Comparison of ENCODE assay signal across 24 cellular contexts in genomic region chr7:158030071-158030470, GRCh38.
DNase-seq lines count a peak whose midpoint lies in the region; ATAC-seq, FAIRE-seq and TF ChIP-seq lines count a peak whose summit lies in the region.
"Had no signal": no experiment of that assay in that cellular context is flagged by ENCODE, and none has a peak within 500 bp of the region (broad histone marks: within the 10 kb centered on the region; RNA-seq: fewer than 3 reads in every experiment).

No MANE protein-coding gene starts in this region.

- H2BK20ac ChIP-seq in H1 (ENCODE audit: low read length) = no peak overlapping the region

- H2AK5ac ChIP-seq in H1 (ENCODE audit: low read depth, low read length) = no peak overlapping the region

- no peaks in the 10 kb centered on the region for H3K79me1 ChIP-seq in H1 (ENCODE audit: low read depth, low read length)

- peaks cover 17 to 19% of the 10 kb centered on the region in 2 experiments for H3K9me3 ChIP-seq in H1 (ENCODE audit: insufficient read depth in 2 of 2, low read depth in 1 of 2, low read length in 1 of 2)
- no peaks in the 10 kb centered on the region for H3K9me3 ChIP-seq in neural cell (ENCODE audit: low read length)
- H3K9me3 ChIP-seq in sigmoid colon = no peaks in the 10 kb centered on the region
- H3K9me3 ChIP-seq: Caco-2 had no signal

- TF ChIP-seq CTCF in H1 (IDR thresholded peaks at IDR 0.05; ENCODE audit: control extremely low read depth in 1 of 3, insufficient read depth in 1 of 3, low read depth in 1 of 3, low read length in 3 of 3) (no peak), neural cell (IDR thresholded peaks at IDR 0.05; ENCODE audit: poor library complexity, severe bottlenecking) (no peak), sigmoid colon (IDR thresholded peaks at IDR 0.05) (no peak)

- CTCF ChIA-PET in H1 (lab: Charles Lee; ENCODE audit: partially characterized antibody) = interaction anchor here (1.0 kb wide), 1 partner anchor 324 kb away, joined by 3 read pairs; no protein-coding TSS in a partner anchor

- H3K4me3 ChIP-seq in H1 (ENCODE audit: extremely low read depth in 1 of 4, insufficient read depth in 2 of 4, low read depth in 3 of 4, low read length in 4 of 4) = no peak overlapping the region
- H3K4me3 ChIP-seq in neural cell (ENCODE audit: low read length) = no peak overlapping the region
- no peak overlapping the region for H3K4me3 ChIP-seq in sigmoid colon
- H3K4me3 ChIP-seq: SK-N-MC had no signal

- WGBS in H1 (ENCODE audit: extremely low coverage in 1 of 2, insufficient coverage in 1 of 2, insufficient read length in 1 of 2, insufficient replicate concordance in 2 of 2, low coverage in 1 of 2, low lambda C conversion rate in 2 of 2, missing lambda C conversion rate in 1 of 2), 2 experiments = 84% methylated on average over 10 of the region's 10 CpGs; no CpG with 5 or more reads in 1 of the 2 experiments
- 83 to 87% methylated on average over 10 of the region's 10 CpGs for WGBS in sigmoid colon, 2 donors

- no peak overlapping the region for H3K23ac ChIP-seq in H1 (ENCODE audit: insufficient read length)

- no peaks in the 10 kb centered on the region for H3K27me3 ChIP-seq in H1 (replicated peaks in 1 of 4; ENCODE audit: control insufficient read depth in 3 of 4, extremely low read depth in 1 of 4, insufficient read depth in 3 of 4, low read length in 3 of 4)
- no peaks in the 10 kb centered on the region for H3K27me3 ChIP-seq in neural cell (ENCODE audit: insufficient read depth, low read depth, low read length)
- no peaks in the 10 kb centered on the region for H3K27me3 ChIP-seq in sigmoid colon

- H3K79me2 ChIP-seq in H1 (ENCODE audit: control insufficient read depth in 1 of 2, insufficient read depth in 2 of 2, low read length in 2 of 2) (no peaks in the 10 kb centered on the region), neural cell (replicated peaks; ENCODE audit: insufficient read depth, low read length) (no peaks in the 10 kb centered on the region)

- H3K27ac ChIP-seq in H1 (ENCODE audit: low read depth, low read length) (no peak overlapping the region), neural cell (ENCODE audit: low read length) (peak overlapping the region; percentile 15), sigmoid colon (no peak overlapping the region)
- H3K27ac ChIP-seq: 22Rv1, C4-2B, RWPE1, SK-N-MC had no signal

- H2BK15ac ChIP-seq in H1 (ENCODE audit: low read length) = no peak overlapping the region

- no peak overlapping the region for H2BK5ac ChIP-seq in H1 (ENCODE audit: low read depth, low read length)

- H3K23me2 ChIP-seq in H1 (ENCODE audit: low read depth, low read length) = no peaks in the 10 kb centered on the region

- peaks cover 0 to 2% of the 10 kb centered on the region in 2 experiments for H4K20me1 ChIP-seq in H1 (replicated peaks in 1 of 2; ENCODE audit: control insufficient read depth in 1 of 2, insufficient read depth in 2 of 2, low read length in 2 of 2)
- H4K20me1 ChIP-seq in neural cell (ENCODE audit: insufficient read depth) = no peaks in the 10 kb centered on the region

- H3K4me1 ChIP-seq in H1 (replicated peaks in 1 of 4; ENCODE audit: control insufficient read depth in 3 of 4, insufficient read depth in 4 of 4, low read length in 3 of 4) (no peaks in the 10 kb centered on the region; a peak in 1 of 7 replicates), sigmoid colon (no peaks in the 10 kb centered on the region)
- H3K4me1 ChIP-seq: Caco-2 had no signal

- no peak for TF ChIP-seq RAD21 in H1 (IDR thresholded peaks at IDR 0.05 in 1 of 2, conservative IDR thresholded peaks at IDR 0.05 in 1 of 2; ENCODE audit: low read depth in 2 of 2, low read length in 2 of 2)
- no peak for TF ChIP-seq RAD21 in neural cell (conservative IDR thresholded peaks at IDR 0.05)

- no peak for TF ChIP-seq POLR2A in H1 (IDR thresholded peaks at IDR 0.05; ENCODE audit: control extremely low read depth in 1 of 2, low read depth in 2 of 2, low read length in 2 of 2)
- TF ChIP-seq POLR2A in sigmoid colon (IDR thresholded peaks at IDR 0.05) = no peak

- H3K14ac ChIP-seq in H1 (ENCODE audit: insufficient read length) = no peak overlapping the region

- no peak overlapping the region for H3K4ac ChIP-seq in H1 (replicated peaks; ENCODE audit: insufficient read length, low read depth, low read length)

- H2AFZ ChIP-seq in H1 (ENCODE audit: low read length) (no peak overlapping the region), neural cell (ENCODE audit: low read depth, low read length) (no peak overlapping the region)

- no peaks in the 10 kb centered on the region for H3K9me2 ChIP-seq in neural cell (ENCODE audit: insufficient read depth, low read length)

- H2BK12ac ChIP-seq in H1 (ENCODE audit: low read depth, low read length) = no peak overlapping the region

- ATAC-seq in HG02623 (IDR thresholded peaks at IDR 0.05; ENCODE audit: unreplicated experiment) = no peak
- ATAC-seq: CD8-positive, alpha-beta T cell had no signal

- TF ChIP-seq EP300 in H1 (IDR thresholded peaks at IDR 0.05; ENCODE audit: borderline replicate concordance in 1 of 2, low read depth in 2 of 2, low read length in 2 of 2) = no peak
- TF ChIP-seq EP300 in neural cell (conservative IDR thresholded peaks at IDR 0.05; ENCODE audit: poor library complexity, severe bottlenecking) = no peak
- TF ChIP-seq EP300 in sigmoid colon (IDR thresholded peaks at IDR 0.05) = no peak

- no peak overlapping the region for H4K5ac ChIP-seq in H1 (ENCODE audit: insufficient read length, low read depth, low read length)

- POLR2A ChIA-PET in H1 (lab: Charles Lee; ENCODE audit: partially characterized antibody) = no interaction called here

- no peak overlapping the region for H2BK120ac ChIP-seq in H1 (replicated peaks; ENCODE audit: low read depth, low read length)

- FAIRE-seq in H1 (lab: Jason Lieb, UNC) = no peak
- FAIRE-seq: GM12891 had no signal

- peak; percentile 53 for DNase-seq in NCI-H748 (lab: John Stamatoyannopoulos, UW; ENCODE audit: unreplicated experiment)
- no peak for DNase-seq in NCI-H748 treated with DMSO at 0.1 percent for 48 hours (lab: John Stamatoyannopoulos, UW)
- DNase-seq in H1 (ENCODE audit: low read depth in 1 of 2, low spot score in 2 of 2) = no peak
- DNase-seq in sigmoid colon = peak; percentile 41
- no peak for DNase-seq in activated effector memory CD4-positive, alpha-beta T cell treated with anti-CD3 and anti-CD28 coated beads, Interleukin-2, amount 50 U/mL, for 16 hours
- DNase-seq in NCI-H1694 treated with DMSO at 0.1 percent for 48 hours (lab: John Stamatoyannopoulos, UW) = no peak
- DNase-seq: Caco-2; CD8-positive, alpha-beta T cell; DMS 273 treated with DMSO at 0.1 percent for 48 hours; DMS79 treated with DMSO at 0.1 percent for 48 hours; GF-D8; GOT3; HCEC 1CT; NCI-H1105 treated with DMSO at 0.1 percent for 48 hours; NCI-H146; NCI-H446 treated with DMSO at 0.1 percent for 48 hours; SHP77 treated with DMSO at 0.1 percent for 48 hours had no signal

- intact Hi-C loops in sigmoid colon (cut with DNase I) = no loop called here

- H3F3A ChIP-seq in neural cell (ENCODE audit: insufficient read depth, low read length, poor library complexity, severe bottlenecking) = peaks cover 4% of the 10 kb centered on the region

- H3K56ac ChIP-seq in H1 (replicated peaks; ENCODE audit: insufficient read length, low read depth, low read length) = no peak overlapping the region

- no peak overlapping the region for H4K91ac ChIP-seq in H1 (replicated peaks; ENCODE audit: insufficient read length, low read length)

- H3K4me2 ChIP-seq in H1 (ENCODE audit: insufficient read depth in 1 of 2, low read depth in 2 of 2, low read length in 2 of 2) (no peak overlapping the region), neural cell (ENCODE audit: low read length) (no peak overlapping the region)

- peak overlapping the region; percentile 71; the same call in 1 of the 2 replicates for H4K8ac ChIP-seq in H1 (ENCODE audit: extremely low read depth, insufficient read depth, low read length)

- H3K9ac ChIP-seq in H1 (replicated peaks in 1 of 4; ENCODE audit: extremely low read depth in 1 of 4, low read depth in 3 of 4, low read length in 3 of 4) = no peak overlapping the region
- H3K9ac ChIP-seq in neural cell (ENCODE audit: low read length) = no peak overlapping the region

- no peaks in the 10 kb centered on the region for H3K36me3 ChIP-seq in H1 (ENCODE audit: control insufficient read depth in 2 of 4, insufficient read depth in 4 of 4, low read length in 3 of 4)
- H3K36me3 ChIP-seq in neural cell (ENCODE audit: insufficient read depth, low read length) = no peaks in the 10 kb centered on the region
- no peaks in the 10 kb centered on the region for H3K36me3 ChIP-seq in sigmoid colon

- H3K18ac ChIP-seq in H1 (ENCODE audit: extremely low read depth, low read length) = no peak overlapping the region

TF ChIP-seq in H1, 55 proteins besides CTCF, POLR2A, EP300 and RAD21 (continues in another document):
- TF ChIP-seq TAF7 (optimal IDR thresholded peaks at IDR 0.05; ENCODE audit: borderline replicate concordance, low read depth, low read length) (no peak), CEBPB (IDR thresholded peaks at IDR 0.05; ENCODE audit: low read depth, low read length) (no peak), POLR2AphosphoS5 (IDR thresholded peaks at IDR 0.05; ENCODE audit: low read depth, low read length) (no peak), GABPA (IDR thresholded peaks at IDR 0.05; ENCODE audit: borderline replicate concordance, insufficient read depth, low read length) (no peak), RXRA (IDR thresholded peaks at IDR 0.05; ENCODE audit: insufficient read depth, low read depth, low read length) (no peak), RNF2 (IDR thresholded peaks at IDR 0.05; ENCODE audit: borderline replicate concordance, low read depth, low read length, missing control alignments, poor library complexity, severe bottlenecking) (no peak), EZH2 (IDR thresholded peaks at IDR 0.05; ENCODE audit: low read depth, low read length, severe bottlenecking) (no peak), SRF (IDR thresholded peaks at IDR 0.05; ENCODE audit: low read depth, low read length) (no peak), JUND (IDR thresholded peaks at IDR 0.05; ENCODE audit: low read length) (no peak)

TF ChIP-seq in neural cell, 6 proteins besides CTCF, POLR2A, EP300 and RAD21 (continues in another document):
- TF ChIP-seq TAF1 (IDR thresholded peaks at IDR 0.05; ENCODE audit: low read depth) (no peak), MXI1 (conservative IDR thresholded peaks at IDR 0.05; ENCODE audit: poor library complexity, severe bottlenecking) (no peak), POLR2AphosphoS5 (IDR thresholded peaks at IDR 0.05) (no peak)

Comparison
In these comparisons a context has a peak if more than half of its experiments do, and no peak if none do; other contexts are left out.
1. DNase-seq: peak in NCI-H748 (single experiment) and sigmoid colon (single experiment); none in NCI-H748 treated with DMSO at 0.1 percent for 48 hours (single experiment), H1 (0 of 2), activated effector memory CD4-positive, alpha-beta T cell treated with anti-CD3 and anti-CD28 coated beads, Interleukin-2, amount 50 U/mL, for 16 hours (single experiment) and NCI-H1694 treated with DMSO at 0.1 percent for 48 hours (single experiment).